In genomic region chr3:116863842-116864626, GRCh38 we compare ENCODE assay signal across 8 cellular contexts.
A peak's percentile ranks its signal among the peaks of the same experiment; 100 is the strongest.
DNase-seq lines count a peak whose midpoint lies in the region; ATAC-seq, FAIRE-seq and TF ChIP-seq lines count a peak whose summit lies in the region.

No MANE protein-coding gene starts in this region.

- no peak overlapping the region for H3K27ac Mint-ChIP-seq in neural progenitor cell

- intact Hi-C loops in esophagus muscularis mucosa (cut with DNase I) = loop anchor here (5.0 to 10.0 kb wide), 5 partner anchors 92 to 851 kb away; no protein-coding TSS in a partner anchor

- no peaks in the 10 kb centered on the region for H3K4me1 Mint-ChIP-seq in neural progenitor cell

- no peak overlapping the region for H3K27ac ChIP-seq in esophagus muscularis mucosa (replicated peaks in 1 of 4)
- no peak overlapping the region for H3K27ac ChIP-seq in neural progenitor cell

- no peaks in the 10 kb centered on the region for H3K9me3 Mint-ChIP-seq in neural progenitor cell

- H3K9ac ChIP-seq in neural progenitor cell = no peak overlapping the region

- H3K4me2 ChIP-seq in neural progenitor cell = peak overlapping the region; percentile 68

- H3K36me3 Mint-ChIP-seq in neural progenitor cell = no peaks in the 10 kb centered on the region

- H3K27me3 ChIP-seq in esophagus muscularis mucosa = peaks cover 0 to 11% (median 2%) of the 10 kb centered on the region in 4 donors
- no peaks in the 10 kb centered on the region for H3K27me3 ChIP-seq in neural progenitor cell

- H3K4me1 ChIP-seq in esophagus muscularis mucosa (peaks cover 0 to 11% (median 4%) of the 10 kb centered on the region in 4 donors), neural progenitor cell (peaks cover 19% of the 10 kb centered on the region)

- DNase-seq in GM12891 (ENCODE audit: insufficient read length, low spot score) = no peak
- peak; percentile 10 for DNase-seq in HPDE6-E6E7 (ENCODE audit: extremely low spot score)
- DNase-seq in NOMO-1 (lab: John Stamatoyannopoulos, UW; ENCODE audit: unreplicated experiment in 2 of 2) = peak; percentile 56 to 68
- DNase-seq in esophagus muscularis mucosa (ENCODE audit: extremely low spot score) = no peak
- peak; percentile 77 for DNase-seq in neural progenitor cell (ENCODE audit: low spot score)
- no peak for DNase-seq in activated CD4-positive, CD25-positive, alpha-beta regulatory T cell (lab: John Stamatoyannopoulos, UW)

- no peaks in the 10 kb centered on the region for H3F3A ChIP-seq in neural progenitor cell (ENCODE audit: low read depth)

- H3K27me3 Mint-ChIP-seq in neural progenitor cell (ENCODE audit: insufficient read depth, low read depth) = peaks cover 2% of the 10 kb centered on the region

- H3K9me3 ChIP-seq in esophagus muscularis mucosa (no peaks in the 10 kb centered on the region), neural progenitor cell (ENCODE audit: low read depth) (no peaks in the 10 kb centered on the region)

- H2AFZ ChIP-seq in neural progenitor cell (replicated peaks) = peak overlapping the region; percentile 44

- peak overlapping the region; percentile 21 to 55 (median 40) for H3K4me3 ChIP-seq in esophagus muscularis mucosa
- peak overlapping the region; percentile 45 for H3K4me3 ChIP-seq in neural progenitor cell

- no peak overlapping the region for H3K4me3 Mint-ChIP-seq in neural progenitor cell

- FAIRE-seq in GM12891 (lab: Jason Lieb, UNC) = peak; percentile 90

- WGBS in esophagus muscularis mucosa = 8% methylated on average over 17 of the region's 17 CpGs

- ATAC-seq in HG02678 (IDR thresholded peaks at IDR 0.05; ENCODE audit: unreplicated experiment) = no peak
- no peak for ATAC-seq in HG02852 (IDR thresholded peaks at IDR 0.05; ENCODE audit: unreplicated experiment)

- TF ChIP-seq CTCF in esophagus muscularis mucosa (IDR thresholded peaks at IDR 0.05) = peak in 2 of 3 experiments; percentile 27 to 55
- TF ChIP-seq CTCF in neural progenitor cell (IDR thresholded peaks at IDR 0.05) = peak; percentile 73

- TF ChIP-seq POLR2A in GM12891 (IDR thresholded peaks at IDR 0.05; ENCODE audit: low read depth, low read length) (no peak), esophagus muscularis mucosa (IDR thresholded peaks at IDR 0.05; ENCODE audit: low read depth) (no peak)

- no peaks in the 10 kb centered on the region for H3K79me2 ChIP-seq in neural progenitor cell (ENCODE audit: low read depth)

- H4K20me1 ChIP-seq in neural progenitor cell (ENCODE audit: low read depth) = no peaks in the 10 kb centered on the region

- TF ChIP-seq EP300 in esophagus muscularis mucosa (IDR thresholded peaks at IDR 0.05) = no peak

- H3K36me3 ChIP-seq in esophagus muscularis mucosa (no peaks in the 10 kb centered on the region), neural progenitor cell (no peaks in the 10 kb centered on the region)

TF ChIP-seq in GM12891, 5 proteins besides CTCF, POLR2A, EP300 and RAD21:
- TF ChIP-seq POU2F2 (IDR thresholded peaks at IDR 0.05; ENCODE audit: low read depth, low read length) = no peak
- no peak for TF ChIP-seq SPI1 (IDR thresholded peaks at IDR 0.05; ENCODE audit: low read depth, low read length)
- no peak for TF ChIP-seq TAF1 (IDR thresholded peaks at IDR 0.05; ENCODE audit: low read depth, low read length)
- TF ChIP-seq POLR2AphosphoS5 (IDR thresholded peaks at IDR 0.05; ENCODE audit: low read depth, low read length) = no peak
- TF ChIP-seq PAX5 (IDR thresholded peaks at IDR 0.05; ENCODE audit: insufficient read depth, low read length, severe bottlenecking) = no peak

Comparison
In these comparisons a context has a peak if more than half of its experiments do, and no peak if none do; other contexts are left out.
1. DNase-seq: peak in HPDE6-E6E7 (single experiment), NOMO-1 (2 of 2) and neural progenitor cell (single experiment); none in GM12891 (single experiment), esophagus muscularis mucosa (single experiment) and activated CD4-positive, CD25-positive, alpha-beta regulatory T cell (0 of 4).